7 cellular contexts compared by ENCODE assay signal in genomic region chr1:26694185-26694572, GRCh38. TPM values are rescaled to one million over a fixed set of nuclear protein-coding genes. Genes with fewer than 3 reads are reported as not detected.
DNase-seq lines count a peak whose midpoint lies in the region; ATAC-seq and TF ChIP-seq lines count a peak whose summit lies in the region.

No MANE protein-coding gene starts in this region.

- peak overlapping the region; percentile 98 for H3K27ac ChIP-seq in VCaP

- no peak for TF ChIP-seq CTCF in VCaP (conservative IDR thresholded peaks at IDR 0.05)

- H3K9me3 Mint-ChIP-seq in stimulated activated naive B cell treated with anti-CD40 and anti-IgM and Interleukin-4, amounts not matched to agents 10 μg/mL and 1 μg/mL and 100 μg/mL, for 72 hours: no peaks in the 10 kb centered on the region

- peak overlapping the region; percentile 53; the same call in 1 of the 2 replicates for H3K4me3 ChIP-seq in iPS-18c (ENCODE audit: insufficient read depth, low read depth, low read length)

- peaks cover 19 to 33% of the 10 kb centered on the region in 2 donors for H3K4me1 Mint-ChIP-seq in stimulated activated naive B cell treated with anti-CD40 and anti-IgM and Interleukin-4, amounts not matched to agents 10 μg/mL and 1 μg/mL and 100 μg/mL, for 72 hours

- H3K4me3 Mint-ChIP-seq in stimulated activated naive B cell treated with anti-CD40 and anti-IgM and Interleukin-4, amounts not matched to agents 10 μg/mL and 1 μg/mL and 100 μg/mL, for 72 hours: peak overlapping the region; percentile 94 to 97

- DNase-seq in HT-29 (ENCODE audit: low spot score): peak; percentile 32
- DNase-seq in stimulated activated naive B cell treated with anti-CD40 and anti-IgM and Interleukin-4, amounts not matched to agents 10 μg/mL and 1 μg/mL and 100 μg/mL, for 72 hours: no peak
- no peak for DNase-seq in NCI-H2196 treated with DMSO at 0.1 percent for 48 hours (lab: John Stamatoyannopoulos, UW; ENCODE audit: unreplicated experiment)
- no peak for DNase-seq in NCI-H146 (lab: John Stamatoyannopoulos, UW)
- DNase-seq in medulla oblongata (ENCODE audit: extremely low spot score): no peak

- H3K9me3 ChIP-seq in iPS-18c (ENCODE audit: control insufficient read depth, insufficient read depth, low read length): no peaks in the 10 kb centered on the region

- ATAC-seq in stimulated activated naive B cell treated with anti-CD40 and anti-IgM and Interleukin-4, amounts not matched to agents 10 μg/mL and 1 μg/mL and 100 μg/mL, for 72 hours (replicated peaks): no peak

- H3K27me3 Mint-ChIP-seq in stimulated activated naive B cell treated with anti-CD40 and anti-IgM and Interleukin-4, amounts not matched to agents 10 μg/mL and 1 μg/mL and 100 μg/mL, for 72 hours: no peaks in the 10 kb centered on the region

- H3K36me3 Mint-ChIP-seq in stimulated activated naive B cell treated with anti-CD40 and anti-IgM and Interleukin-4, amounts not matched to agents 10 μg/mL and 1 μg/mL and 100 μg/mL, for 72 hours: peaks cover 0 to 2% of the 10 kb centered on the region in 2 donors

- H3K27ac Mint-ChIP-seq in stimulated activated naive B cell treated with anti-CD40 and anti-IgM and Interleukin-4, amounts not matched to agents 10 μg/mL and 1 μg/mL and 100 μg/mL, for 72 hours: peak overlapping the region; percentile 96

RNA-seq across cellular contexts. Expression of gene ARID1A, which starts 1.6 kb away (rescaled TPM):
- 28.4 and 37.2 TPM in 2 replicates for total RNA-seq in HT-29 (2014; rRNA removed; shearing (Covaris generic))
